In genomic region chr13:32538621-32539246, GRCh38 we compare ENCODE assay signal across 8 cellular contexts. TPM values are rescaled to one million over a fixed set of nuclear protein-coding genes. Genes with fewer than 3 reads are reported as not detected.
A peak's percentile ranks its signal among the peaks of the same experiment; 100 is the strongest.
DNase-seq lines count a peak whose midpoint lies in the region; ATAC-seq, FAIRE-seq and TF ChIP-seq lines count a peak whose summit lies in the region.

Gene N4BP2L2 (minus strand): TSS chr13:32538795. CDS start chr13:32537027, 1,768 bp downstream.

- H3K27me3 ChIP-seq in bronchial epithelial cell (ENCODE audit: control insufficient read depth, insufficient read depth, low read length) (no peaks in the 10 kb centered on the region), small intestine (ENCODE audit: control insufficient read depth in 2 of 2, insufficient read depth in 2 of 2, low read length in 2 of 2) (no peaks in the 10 kb centered on the region)

- H3K9me3 ChIP-seq in small intestine (ENCODE audit: control insufficient read depth, low read depth) = no peaks in the 10 kb centered on the region

- H3K36me3 ChIP-seq in bronchial epithelial cell (ENCODE audit: control insufficient read depth, insufficient read depth, low read length) (peaks cover 2% of the 10 kb centered on the region), small intestine (ENCODE audit: control insufficient read depth in 2 of 2, insufficient read depth in 2 of 2, low read length in 2 of 2) (peaks cover 0 to 3% of the 10 kb centered on the region in 2 donors)

- peak within 1 kb of the TSS; percentile 100 for H3K4me3 ChIP-seq in WI38 (ENCODE audit: low read depth, low read length)
- H3K4me3 ChIP-seq in bronchial epithelial cell (ENCODE audit: low read depth, low read length) = peak within 1 kb of the TSS; percentile 45
- peak within 1 kb of the TSS; percentile 65 to 85 for H3K4me3 ChIP-seq in small intestine (ENCODE audit: low read depth in 1 of 2, low read length in 2 of 2)

- TF ChIP-seq CTCF in WI38 (IDR thresholded peaks at IDR 0.05; ENCODE audit: low read depth, low read length) (peak; percentile 24; the same call in 1 of the 2 replicates), bronchial epithelial cell (IDR thresholded peaks at IDR 0.05; ENCODE audit: insufficient read depth, low read length, severe bottlenecking) (peak; percentile 16)

- 0 to 2% (median 0%) methylated on average over 32 of the region's 32 CpGs for WGBS in small intestine, 3 donors

- peak within 1 kb of the TSS; percentile 93 to 97 for H3K27ac ChIP-seq in small intestine (ENCODE audit: low read depth in 1 of 2, low read length in 1 of 2)

- peaks cover 0 to 3% of the 10 kb centered on the region in 2 donors for H3K4me1 ChIP-seq in small intestine (ENCODE audit: control insufficient read depth in 2 of 2, insufficient read depth in 1 of 2, low read depth in 1 of 2, low read length in 1 of 2)

- FAIRE-seq in bronchial epithelial cell (lab: Jason Lieb, UNC) (no peak), small intestine (lab: Jason Lieb, UNC) (no peak)

- peak; percentile 95 for DNase-seq in AG08395 (ENCODE audit: low spot score)
- peak; percentile 92 for DNase-seq in NCI-H2227 treated with DMSO at 0.1 percent for 48 hours (lab: John Stamatoyannopoulos, UW)
- peak; percentile 94 for DNase-seq in bronchial epithelial cell (ENCODE audit: low read depth)
- DNase-seq in iPS-NIHi11 (ENCODE audit: low spot score) = peak; percentile 92
- peak; percentile 97 for DNase-seq in small intestine

- ATAC-seq in GM18909 (IDR thresholded peaks at IDR 0.05; ENCODE audit: poor library complexity, unreplicated experiment) (peak; percentile 98), HG03175 (IDR thresholded peaks at IDR 0.05; ENCODE audit: unreplicated experiment) (peak; percentile 97)

RNA-seq across cellular contexts. Expression of gene N4BP2L2, which starts in this region (rescaled TPM):
- total RNA-seq in bronchial epithelial cell = 76.6 and 99.6 TPM in 2 replicates
- polyA plus RNA-seq in small intestine = 10 to 100 TPM; 31.9 to 45.0 (median 34.6) TPM

Comparison
In these comparisons a context has a peak if more than half of its experiments do, and no peak if none do; other contexts are left out.
1. Peak in every context shown above with its lines: DNase-seq, ATAC-seq, H3K4me3 ChIP-seq and H3K27ac ChIP-seq.
2. H3K4me3 ChIP-seq: peak in every context shown above with its lines; median percentile 100 in WI38; 75 in small intestine; 45 in bronchial epithelial cell.